ENCODE assay signal across 1 cellular context in the genomic region with DNA sequence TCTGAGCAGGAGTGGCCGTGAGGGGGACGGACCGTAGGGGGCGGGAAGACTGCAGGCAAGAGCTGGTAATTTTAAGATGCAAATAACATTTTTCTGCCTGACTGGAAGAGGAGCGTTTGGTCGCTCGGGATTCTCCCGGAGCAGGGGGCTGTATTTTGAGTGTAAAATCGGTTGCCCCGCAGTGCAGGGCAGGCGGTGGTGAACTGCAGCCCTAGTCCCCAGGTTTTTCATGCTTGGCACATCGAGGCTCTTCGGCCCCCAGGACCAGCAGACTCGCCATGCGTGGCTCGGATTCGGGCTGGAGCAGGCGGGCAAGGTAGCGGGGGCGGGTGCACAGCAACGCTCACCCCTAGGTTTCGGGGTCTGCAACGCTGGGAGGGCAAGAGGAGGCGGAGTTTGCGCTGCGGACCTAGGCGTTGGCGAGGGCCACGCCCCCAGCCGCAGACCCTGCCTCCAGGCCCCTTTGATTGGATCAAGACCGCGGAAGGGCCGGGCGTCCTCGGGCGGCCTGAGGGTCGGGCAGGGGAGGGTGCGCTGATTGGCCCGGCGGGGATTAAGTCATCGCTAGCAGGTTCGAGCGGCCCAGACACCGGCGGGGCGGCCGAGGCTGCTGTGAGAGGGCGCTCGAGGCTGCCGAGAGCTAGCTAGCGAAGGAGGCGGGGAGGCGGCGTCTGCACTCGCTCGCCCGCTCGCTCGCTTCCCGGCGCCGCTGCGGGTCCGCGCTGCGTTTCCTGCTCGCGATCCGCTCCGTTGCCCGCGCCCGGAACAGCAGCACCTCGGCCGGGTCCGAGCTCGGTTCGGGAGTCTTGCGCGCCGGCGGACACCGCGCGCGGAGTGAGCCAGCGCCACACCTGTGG.
TF ChIP-seq lines count a peak whose summit lies in the region.

ARHGAP26 (plus strand) TSS at position 585 of the 857 bp plus-strand sequence. CDS start 385 bp downstream, outside the sequence.

TF ChIP-seq in GM12878, 131 proteins besides CTCF, POLR2A, EP300 and RAD21 (continued from another document and continues in another):
- TF ChIP-seq, protein P1, sequence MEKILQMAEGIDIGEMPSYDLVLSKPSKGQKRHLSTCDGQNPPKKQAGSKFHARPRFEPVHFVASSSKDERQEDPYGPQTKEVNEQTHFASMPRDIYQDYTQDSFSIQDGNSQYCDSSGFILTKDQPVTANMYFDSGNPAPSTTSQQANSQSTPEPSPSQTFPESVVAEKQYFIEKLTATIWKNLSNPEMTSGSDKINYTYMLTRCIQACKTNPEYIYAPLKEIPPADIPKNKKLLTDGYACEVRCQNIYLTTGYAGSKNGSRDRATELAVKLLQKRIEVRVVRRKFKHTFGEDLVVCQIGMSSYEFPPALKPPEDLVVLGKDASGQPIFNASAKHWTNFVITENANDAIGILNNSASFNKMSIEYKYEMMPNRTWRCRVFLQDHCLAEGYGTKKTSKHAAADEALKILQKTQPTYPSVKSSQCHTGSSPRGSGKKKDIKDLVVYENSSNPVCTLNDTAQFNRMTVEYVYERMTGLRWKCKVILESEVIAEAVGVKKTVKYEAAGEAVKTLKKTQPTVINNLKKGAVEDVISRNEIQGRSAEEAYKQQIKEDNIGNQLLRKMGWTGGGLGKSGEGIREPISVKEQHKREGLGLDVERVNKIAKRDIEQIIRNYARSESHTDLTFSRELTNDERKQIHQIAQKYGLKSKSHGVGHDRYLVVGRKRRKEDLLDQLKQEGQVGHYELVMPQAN (conservative IDR thresholded peaks at IDR 0.05) = peak; percentile 56; the same call in 1 of the 2 replicates
- no peak for TF ChIP-seq SRF (IDR thresholded peaks at IDR 0.05; ENCODE audit: low read depth in 2 of 2, low read length in 2 of 2)
- no peak for TF ChIP-seq REST (IDR thresholded peaks at IDR 0.05; ENCODE audit: low read depth, low read length)
- no peak for TF ChIP-seq BRCA1 (IDR thresholded peaks at IDR 0.05; ENCODE audit: low read depth, low read length)
- no peak; the same call in 1 of the 2 replicates for TF ChIP-seq CHD2 (IDR thresholded peaks at IDR 0.05; ENCODE audit: borderline replicate concordance, low read depth, low read length)
- peak; percentile 41; the same call in 1 of the 2 replicates for TF ChIP-seq BACH1 (IDR thresholded peaks at IDR 0.05; ENCODE audit: borderline replicate concordance)
- TF ChIP-seq MAX (IDR thresholded peaks at IDR 0.05; ENCODE audit: low read depth, low read length) = peak; percentile 61; the same call in 1 of the 2 replicates
- no peak for TF ChIP-seq ZNF384 (IDR thresholded peaks at IDR 0.05; ENCODE audit: borderline replicate concordance, low read depth, low read length)
- no peak for TF ChIP-seq RUNX3 (IDR thresholded peaks at IDR 0.05; ENCODE audit: low read length)
- TF ChIP-seq, protein P2, sequence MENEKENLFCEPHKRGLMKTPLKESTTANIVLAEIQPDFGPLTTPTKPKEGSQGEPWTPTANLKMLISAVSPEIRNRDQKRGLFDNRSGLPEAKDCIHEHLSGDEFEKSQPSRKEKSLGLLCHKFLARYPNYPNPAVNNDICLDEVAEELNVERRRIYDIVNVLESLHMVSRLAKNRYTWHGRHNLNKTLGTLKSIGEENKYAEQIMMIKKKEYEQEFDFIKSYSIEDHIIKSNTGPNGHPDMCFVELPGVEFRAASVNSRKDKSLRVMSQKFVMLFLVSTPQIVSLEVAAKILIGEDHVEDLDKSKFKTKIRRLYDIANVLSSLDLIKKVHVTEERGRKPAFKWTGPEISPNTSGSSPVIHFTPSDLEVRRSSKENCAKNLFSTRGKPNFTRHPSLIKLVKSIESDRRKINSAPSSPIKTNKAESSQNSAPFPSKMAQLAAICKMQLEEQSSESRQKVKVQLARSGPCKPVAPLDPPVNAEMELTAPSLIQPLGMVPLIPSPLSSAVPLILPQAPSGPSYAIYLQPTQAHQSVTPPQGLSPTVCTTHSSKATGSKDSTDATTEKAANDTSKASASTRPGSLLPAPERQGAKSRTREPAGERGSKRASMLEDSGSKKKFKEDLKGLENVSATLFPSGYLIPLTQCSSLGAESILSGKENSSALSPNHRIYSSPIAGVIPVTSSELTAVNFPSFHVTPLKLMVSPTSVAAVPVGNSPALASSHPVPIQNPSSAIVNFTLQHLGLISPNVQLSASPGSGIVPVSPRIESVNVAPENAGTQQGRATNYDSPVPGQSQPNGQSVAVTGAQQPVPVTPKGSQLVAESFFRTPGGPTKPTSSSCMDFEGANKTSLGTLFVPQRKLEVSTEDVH (IDR thresholded peaks at IDR 0.05; ENCODE audit: low read depth, partially characterized antibody) = no peak
- TF ChIP-seq, protein P3, sequence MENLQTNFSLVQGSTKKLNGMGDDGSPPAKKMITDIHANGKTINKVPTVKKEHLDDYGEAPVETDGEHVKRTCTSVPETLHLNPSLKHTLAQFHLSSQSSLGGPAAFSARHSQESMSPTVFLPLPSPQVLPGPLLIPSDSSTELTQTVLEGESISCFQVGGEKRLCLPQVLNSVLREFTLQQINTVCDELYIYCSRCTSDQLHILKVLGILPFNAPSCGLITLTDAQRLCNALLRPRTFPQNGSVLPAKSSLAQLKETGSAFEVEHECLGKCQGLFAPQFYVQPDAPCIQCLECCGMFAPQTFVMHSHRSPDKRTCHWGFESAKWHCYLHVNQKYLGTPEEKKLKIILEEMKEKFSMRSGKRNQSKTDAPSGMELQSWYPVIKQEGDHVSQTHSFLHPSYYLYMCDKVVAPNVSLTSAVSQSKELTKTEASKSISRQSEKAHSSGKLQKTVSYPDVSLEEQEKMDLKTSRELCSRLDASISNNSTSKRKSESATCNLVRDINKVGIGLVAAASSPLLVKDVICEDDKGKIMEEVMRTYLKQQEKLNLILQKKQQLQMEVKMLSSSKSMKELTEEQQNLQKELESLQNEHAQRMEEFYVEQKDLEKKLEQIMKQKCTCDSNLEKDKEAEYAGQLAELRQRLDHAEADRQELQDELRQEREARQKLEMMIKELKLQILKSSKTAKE (IDR thresholded peaks at IDR 0.05; ENCODE audit: low read depth, poor library complexity, severe bottlenecking) = no peak
- peak; percentile 93 for TF ChIP-seq HDGF (IDR thresholded peaks at IDR 0.05)
- TF ChIP-seq TCF3 (IDR thresholded peaks at IDR 0.05; ENCODE audit: borderline replicate concordance, insufficient read depth, low read depth, low read length) = no peak
- TF ChIP-seq CHD1 (IDR thresholded peaks at IDR 0.05; ENCODE audit: low read depth, low read length) = 0 out of 2 replicates have a peak, but pooled peaks have one; percentile 37
- peak; percentile 13; the same call in 1 of the 2 replicates for TF ChIP-seq SMARCA5 (IDR thresholded peaks at IDR 0.05)
- TF ChIP-seq, protein P4, sequence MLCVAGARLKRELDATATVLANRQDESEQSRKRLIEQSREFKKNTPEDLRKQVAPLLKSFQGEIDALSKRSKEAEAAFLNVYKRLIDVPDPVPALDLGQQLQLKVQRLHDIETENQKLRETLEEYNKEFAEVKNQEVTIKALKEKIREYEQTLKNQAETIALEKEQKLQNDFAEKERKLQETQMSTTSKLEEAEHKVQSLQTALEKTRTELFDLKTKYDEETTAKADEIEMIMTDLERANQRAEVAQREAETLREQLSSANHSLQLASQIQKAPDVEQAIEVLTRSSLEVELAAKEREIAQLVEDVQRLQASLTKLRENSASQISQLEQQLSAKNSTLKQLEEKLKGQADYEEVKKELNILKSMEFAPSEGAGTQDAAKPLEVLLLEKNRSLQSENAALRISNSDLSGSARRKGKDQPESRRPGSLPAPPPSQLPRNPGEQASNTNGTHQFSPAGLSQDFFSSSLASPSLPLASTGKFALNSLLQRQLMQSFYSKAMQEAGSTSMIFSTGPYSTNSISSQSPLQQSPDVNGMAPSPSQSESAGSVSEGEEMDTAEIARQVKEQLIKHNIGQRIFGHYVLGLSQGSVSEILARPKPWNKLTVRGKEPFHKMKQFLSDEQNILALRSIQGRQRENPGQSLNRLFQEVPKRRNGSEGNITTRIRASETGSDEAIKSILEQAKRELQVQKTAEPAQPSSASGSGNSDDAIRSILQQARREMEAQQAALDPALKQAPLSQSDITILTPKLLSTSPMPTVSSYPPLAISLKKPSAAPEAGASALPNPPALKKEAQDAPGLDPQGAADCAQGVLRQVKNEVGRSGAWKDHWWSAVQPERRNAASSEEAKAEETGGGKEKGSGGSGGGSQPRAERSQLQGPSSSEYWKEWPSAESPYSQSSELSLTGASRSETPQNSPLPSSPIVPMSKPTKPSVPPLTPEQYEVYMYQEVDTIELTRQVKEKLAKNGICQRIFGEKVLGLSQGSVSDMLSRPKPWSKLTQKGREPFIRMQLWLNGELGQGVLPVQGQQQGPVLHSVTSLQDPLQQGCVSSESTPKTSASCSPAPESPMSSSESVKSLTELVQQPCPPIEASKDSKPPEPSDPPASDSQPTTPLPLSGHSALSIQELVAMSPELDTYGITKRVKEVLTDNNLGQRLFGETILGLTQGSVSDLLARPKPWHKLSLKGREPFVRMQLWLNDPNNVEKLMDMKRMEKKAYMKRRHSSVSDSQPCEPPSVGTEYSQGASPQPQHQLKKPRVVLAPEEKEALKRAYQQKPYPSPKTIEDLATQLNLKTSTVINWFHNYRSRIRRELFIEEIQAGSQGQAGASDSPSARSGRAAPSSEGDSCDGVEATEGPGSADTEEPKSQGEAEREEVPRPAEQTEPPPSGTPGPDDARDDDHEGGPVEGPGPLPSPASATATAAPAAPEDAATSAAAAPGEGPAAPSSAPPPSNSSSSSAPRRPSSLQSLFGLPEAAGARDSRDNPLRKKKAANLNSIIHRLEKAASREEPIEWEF (IDR thresholded peaks at IDR 0.05; ENCODE audit: insufficient replicate concordance, low read depth, low read length) = no peak
- TF ChIP-seq JUND (IDR thresholded peaks at IDR 0.05; ENCODE audit: low read depth, low read length) = no peak
- no peak for TF ChIP-seq SUZ12 (IDR thresholded peaks at IDR 0.05; ENCODE audit: unreplicated experiment)
- peak; percentile 14 for TF ChIP-seq E4F1 (IDR thresholded peaks at IDR 0.05; ENCODE audit: borderline replicate concordance, partially characterized antibody)
- TF ChIP-seq EGR1 (IDR thresholded peaks at IDR 0.05; ENCODE audit: borderline replicate concordance in 1 of 2, low read depth in 2 of 2, low read length in 2 of 2) = peak in 1 of 2 experiments; percentile 64; a peak in 2 of 3 replicates
- no peak for TF ChIP-seq IKZF2 (IDR thresholded peaks at IDR 0.05)
- no peak for TF ChIP-seq NBN (IDR thresholded peaks at IDR 0.05)
- no peak for TF ChIP-seq CEBPZ (IDR thresholded peaks at IDR 0.05; ENCODE audit: low read depth, low read length)
- TF ChIP-seq NRF1 (conservative IDR thresholded peaks at IDR 0.05; ENCODE audit: low read depth, low read length) = no peak
- TF ChIP-seq SUPT20H (IDR thresholded peaks at IDR 0.05; ENCODE audit: borderline replicate concordance, control insufficient read depth, low read depth, low read length) = no peak
